Comparison of ENCODE assay signal across 14 cellular contexts in the genomic region with DNA sequence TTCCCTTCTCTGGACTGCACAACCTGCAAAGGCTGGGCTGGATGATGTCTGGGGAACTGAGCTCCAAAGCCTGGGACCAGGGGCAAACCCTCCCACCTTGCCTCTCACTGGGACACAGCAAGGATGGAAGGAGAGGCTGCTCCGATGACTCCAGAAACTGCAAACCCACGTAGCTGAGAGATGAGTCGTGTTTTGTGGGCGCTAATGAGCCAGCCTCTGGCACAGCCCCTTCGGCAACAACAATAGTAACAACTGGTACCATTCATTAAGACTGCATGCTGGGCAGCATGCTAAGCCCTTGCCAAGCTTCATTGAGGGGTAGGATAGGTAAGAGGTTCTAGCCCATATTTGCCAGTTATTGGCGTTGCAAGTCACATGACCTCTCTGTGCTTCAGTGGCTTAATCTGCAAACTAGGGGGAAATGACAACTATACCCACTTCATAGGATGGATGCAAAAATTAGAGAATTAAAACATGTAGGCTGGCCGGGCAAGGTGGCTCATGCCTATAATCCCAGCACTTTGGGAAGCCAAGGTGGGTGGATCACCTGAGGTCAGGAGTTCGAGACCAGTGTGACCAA.
A peak's percentile ranks its signal among the peaks of the same experiment; 100 is the strongest.
DNase-seq lines count a peak whose midpoint lies in the region; FAIRE-seq and TF ChIP-seq lines count a peak whose summit lies in the region.
"Had no signal": no experiment of that assay in that cellular context is flagged by ENCODE, and none has a peak within 500 bp of the region (broad histone marks: within the 10 kb centered on the region; RNA-seq: fewer than 3 reads in every experiment).

No MANE protein-coding gene starts in this region.

- H3K4me1 ChIP-seq in HEK293 (ENCODE audit: control insufficient read depth, insufficient read depth, low read length) (no peaks in the 10 kb centered on the region), ovary (ENCODE audit: insufficient read depth) (peaks cover 3% of the 10 kb centered on the region)
- H3K4me1 ChIP-seq: upper lobe of right lung had no signal

- H3K36me3 ChIP-seq in HEK293 (ENCODE audit: control insufficient read depth in 2 of 2, insufficient read depth in 1 of 2, low read length in 2 of 2) = no peaks in the 10 kb centered on the region
- H3K36me3 ChIP-seq in ovary = no peaks in the 10 kb centered on the region
- H3K36me3 ChIP-seq: cardiac muscle cell, upper lobe of right lung had no signal

- POLR2A ChIA-PET in HEK293 (lab: Yijun Ruan, JAX) = no interaction called here

- WGBS in ovary, 3 donors = 79 to 88% (median 85%) methylated on average over 8 of the region's 8 CpGs

- no peak overlapping the region for H3K4me3 ChIP-seq in HEK293 (ENCODE audit: low read depth, low read length)
- no peak overlapping the region for H3K4me3 ChIP-seq in ovary
- H3K4me3 ChIP-seq: cardiac muscle cell, upper lobe of right lung had no signal

- CTCF ChIA-PET in HEK293 (lab: Yijun Ruan, JAX) = interaction anchor here (0.7 to 11.8 kb wide), 4 partner anchors 64 to 177 kb away, joined by 3 to 151 read pairs (median 47); a partner anchor contains a TSS

- no peaks in the 10 kb centered on the region for H3K9me3 ChIP-seq in HEK293 (ENCODE audit: control insufficient read depth, insufficient read depth, low read depth, low read length)
- H3K9me3 ChIP-seq in ovary = no peaks in the 10 kb centered on the region
- H3K9me3 ChIP-seq: upper lobe of right lung had no signal

- peak; percentile 53 for DNase-seq in A172 (ENCODE audit: low spot score)
- peak in 34 of 56 donors; percentile 9 to 75 (median 44) for DNase-seq in amygdala (lab: John Stamatoyannopoulos, UW)
- peak; percentile 85 for DNase-seq in globus pallidus (ENCODE audit: low spot score)
- no peak for DNase-seq in ovary
- DNase-seq in stimulated activated CD4-positive, alpha-beta T cell treated with anti-CD3 and anti-CD28 coated beads, Interleukin-2, amount 100 ng/mL, for 24 hours = no peak
- DNase-seq in GM12892 (ENCODE audit: insufficient read length) = no peak
- DNase-seq in epidermal melanocyte (ENCODE audit: insufficient read length, low spot score) = no peak
- DNase-seq: AML-193, glutamatergic neuron, NCI-H1417 treated with DMSO at 0.1 percent for 48 hours, retina, upper lobe of right lung had no signal

- no peak for FAIRE-seq in GM12892 (lab: Jason Lieb, UNC)

- no peak for TF ChIP-seq EP300 in ovary (IDR thresholded peaks at IDR 0.05)

- intact Hi-C loops in ovary (cut with DNase I) = no loop called here

- TF ChIP-seq POLR2A in ovary (IDR thresholded peaks at IDR 0.05) (no peak), GM12892 (IDR thresholded peaks at IDR 0.05; ENCODE audit: low read depth, low read length) (no peak)

- H3K27ac ChIP-seq in HEK293 (ENCODE audit: extremely low read depth, low read depth, low read length) (no peak overlapping the region), ovary (no peak overlapping the region)
- H3K27ac ChIP-seq: cardiac muscle cell, upper lobe of right lung had no signal

- no peaks in the 10 kb centered on the region for H3K27me3 ChIP-seq in ovary
- H3K27me3 ChIP-seq: cardiac muscle cell, upper lobe of right lung had no signal

- TF ChIP-seq CTCF in HEK293 (tag by site-specific recombination; IDR thresholded peaks at IDR 0.05) = no peak
- no peak for TF ChIP-seq CTCF in ovary (IDR thresholded peaks at IDR 0.05)

TF ChIP-seq in HEK293, 187 proteins besides CTCF, POLR2A, EP300 and RAD21 (continues in another document):
- TF ChIP-seq EGR2 (tag by site-specific recombination; IDR thresholded peaks at IDR 0.05; ENCODE audit: low read depth) = peak; percentile 62
- TF ChIP-seq ZNF350 (tag by site-specific recombination; IDR thresholded peaks at IDR 0.05) = no peak
- TF ChIP-seq, protein P1, sequence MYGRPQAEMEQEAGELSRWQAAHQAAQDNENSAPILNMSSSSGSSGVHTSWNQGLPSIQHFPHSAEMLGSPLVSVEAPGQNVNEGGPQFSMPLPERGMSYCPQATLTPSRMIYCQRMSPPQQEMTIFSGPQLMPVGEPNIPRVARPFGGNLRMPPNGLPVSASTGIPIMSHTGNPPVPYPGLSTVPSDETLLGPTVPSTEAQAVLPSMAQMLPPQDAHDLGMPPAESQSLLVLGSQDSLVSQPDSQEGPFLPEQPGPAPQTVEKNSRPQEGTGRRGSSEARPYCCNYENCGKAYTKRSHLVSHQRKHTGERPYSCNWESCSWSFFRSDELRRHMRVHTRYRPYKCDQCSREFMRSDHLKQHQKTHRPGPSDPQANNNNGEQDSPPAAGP (tag by site-specific recombination; IDR thresholded peaks at IDR 0.05) = no peak
- TF ChIP-seq ZNF837 (tag by site-specific recombination; IDR thresholded peaks at IDR 0.05) = no peak
- no peak for TF ChIP-seq ZNF324 (tag by site-specific recombination; IDR thresholded peaks at IDR 0.05)
- TF ChIP-seq ZNF610 (tag by site-specific recombination; IDR thresholded peaks at IDR 0.05; ENCODE audit: borderline replicate concordance) = no peak
- TF ChIP-seq ZNF23 (tag by site-specific recombination; IDR thresholded peaks at IDR 0.05; ENCODE audit: borderline replicate concordance) = no peak
- no peak for TF ChIP-seq ZNF776 (tag by site-specific recombination; IDR thresholded peaks at IDR 0.05; ENCODE audit: borderline replicate concordance)
- no peak for TF ChIP-seq REPIN1 (tag by site-specific recombination; IDR thresholded peaks at IDR 0.05; ENCODE audit: low read depth)
- TF ChIP-seq ZFP41 (tag by site-specific recombination; IDR thresholded peaks at IDR 0.05; ENCODE audit: borderline replicate concordance) = no peak
- TF ChIP-seq ZNF529 (tag by site-specific recombination; IDR thresholded peaks at IDR 0.05; ENCODE audit: insufficient replicate concordance) = no peak
- TF ChIP-seq ZNF114 (tag by site-specific recombination; IDR thresholded peaks at IDR 0.05) = no peak
- TF ChIP-seq, protein P2, sequence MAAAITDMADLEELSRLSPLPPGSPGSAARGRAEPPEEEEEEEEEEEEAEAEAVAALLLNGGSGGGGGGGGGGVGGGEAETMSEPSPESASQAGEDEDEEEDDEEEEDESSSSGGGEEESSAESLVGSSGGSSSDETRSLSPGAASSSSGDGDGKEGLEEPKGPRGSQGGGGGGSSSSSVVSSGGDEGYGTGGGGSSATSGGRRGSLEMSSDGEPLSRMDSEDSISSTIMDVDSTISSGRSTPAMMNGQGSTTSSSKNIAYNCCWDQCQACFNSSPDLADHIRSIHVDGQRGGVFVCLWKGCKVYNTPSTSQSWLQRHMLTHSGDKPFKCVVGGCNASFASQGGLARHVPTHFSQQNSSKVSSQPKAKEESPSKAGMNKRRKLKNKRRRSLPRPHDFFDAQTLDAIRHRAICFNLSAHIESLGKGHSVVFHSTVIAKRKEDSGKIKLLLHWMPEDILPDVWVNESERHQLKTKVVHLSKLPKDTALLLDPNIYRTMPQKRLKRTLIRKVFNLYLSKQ (tag by site-specific recombination; IDR thresholded peaks at IDR 0.05; ENCODE audit: borderline replicate concordance) = no peak
- TF ChIP-seq GLIS1 (tag by site-specific recombination; IDR thresholded peaks at IDR 0.05) = no peak
- TF ChIP-seq ZNF791 (tag by site-specific recombination; IDR thresholded peaks at IDR 0.05) = no peak
- TF ChIP-seq ZIC2 (tag by site-specific recombination; IDR thresholded peaks at IDR 0.05) = peak; percentile 26; the same call in 1 of the 2 replicates
- TF ChIP-seq, protein P3, sequence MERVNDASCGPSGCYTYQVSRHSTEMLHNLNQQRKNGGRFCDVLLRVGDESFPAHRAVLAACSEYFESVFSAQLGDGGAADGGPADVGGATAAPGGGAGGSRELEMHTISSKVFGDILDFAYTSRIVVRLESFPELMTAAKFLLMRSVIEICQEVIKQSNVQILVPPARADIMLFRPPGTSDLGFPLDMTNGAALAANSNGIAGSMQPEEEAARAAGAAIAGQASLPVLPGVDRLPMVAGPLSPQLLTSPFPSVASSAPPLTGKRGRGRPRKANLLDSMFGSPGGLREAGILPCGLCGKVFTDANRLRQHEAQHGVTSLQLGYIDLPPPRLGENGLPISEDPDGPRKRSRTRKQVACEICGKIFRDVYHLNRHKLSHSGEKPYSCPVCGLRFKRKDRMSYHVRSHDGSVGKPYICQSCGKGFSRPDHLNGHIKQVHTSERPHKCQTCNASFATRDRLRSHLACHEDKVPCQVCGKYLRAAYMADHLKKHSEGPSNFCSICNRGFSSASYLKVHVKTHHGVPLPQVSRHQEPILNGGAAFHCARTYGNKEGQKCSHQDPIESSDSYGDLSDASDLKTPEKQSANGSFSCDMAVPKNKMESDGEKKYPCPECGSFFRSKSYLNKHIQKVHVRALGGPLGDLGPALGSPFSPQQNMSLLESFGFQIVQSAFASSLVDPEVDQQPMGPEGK (tag by site-specific recombination; IDR thresholded peaks at IDR 0.05) = no peak
- TF ChIP-seq IKZF3 (tag by site-specific recombination; IDR thresholded peaks at IDR 0.05) = no peak
- TF ChIP-seq ZNF629 (tag by site-specific recombination; IDR thresholded peaks at IDR 0.05) = 0 out of 2 replicates have a peak, but pooled peaks have one; percentile 28
- TF ChIP-seq, protein P4, sequence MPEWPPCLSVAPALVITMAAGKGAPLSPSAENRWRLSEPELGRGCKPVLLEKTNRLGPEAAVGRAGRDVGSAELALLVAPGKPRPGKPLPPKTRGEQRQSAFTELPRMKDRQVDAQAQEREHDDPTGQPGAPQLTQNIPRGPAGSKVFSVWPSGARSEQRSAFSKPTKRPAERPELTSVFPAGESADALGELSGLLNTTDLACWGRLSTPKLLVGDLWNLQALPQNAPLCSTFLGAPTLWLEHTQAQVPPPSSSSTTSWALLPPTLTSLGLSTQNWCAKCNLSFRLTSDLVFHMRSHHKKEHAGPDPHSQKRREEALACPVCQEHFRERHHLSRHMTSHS (tag by site-specific recombination; IDR thresholded peaks at IDR 0.05) = no peak

Comparison
In these comparisons a context has a peak if more than half of its experiments do, and no peak if none do; other contexts are left out.
1. DNase-seq: peak in A172 (single experiment), amygdala (34 of 56) and globus pallidus (single experiment); none in ovary (0 of 5), stimulated activated CD4-positive, alpha-beta T cell treated with anti-CD3 and anti-CD28 coated beads, Interleukin-2, amount 100 ng/mL, for 24 hours (0 of 2), GM12892 (single experiment) and epidermal melanocyte (single experiment).